ENCODE assay signal across 9 cellular contexts in genomic region chr9:92501671-92502393, GRCh38. TPM values are rescaled to one million over a fixed set of nuclear protein-coding genes. Genes with fewer than 3 reads are reported as not detected.
DNase-seq lines count a peak whose midpoint lies in the region; ATAC-seq and TF ChIP-seq lines count a peak whose summit lies in the region.
"Had no signal": no experiment of that assay in that cellular context is flagged by ENCODE, and none has a peak within 500 bp of the region (broad histone marks: within the 10 kb centered on the region; RNA-seq: fewer than 3 reads in every experiment).

No MANE protein-coding gene starts in this region.

- TF ChIP-seq CTCF in astrocyte of the spinal cord (IDR thresholded peaks at IDR 0.05; ENCODE audit: low read depth, low read length) = peak; percentile 44

- H3K4me3 ChIP-seq in astrocyte of the spinal cord (ENCODE audit: low read depth, low read length) = no peak overlapping the region

- DNase-seq in NCI-H146 (lab: John Stamatoyannopoulos, UW) = peak; percentile 4
- no peak for DNase-seq in NCI-H146 treated with DMSO at 0.1 percent for 48 hours (lab: John Stamatoyannopoulos, UW; ENCODE audit: unreplicated experiment)
- peak; percentile 40 for DNase-seq in HuH-7.5 (ENCODE audit: low spot score)
- DNase-seq in astrocyte of the spinal cord (ENCODE audit: low read depth, low spot score) = no peak
- peak; percentile 35 to 43 for DNase-seq in left colon
- DNase-seq in NCI-H2081 (lab: John Stamatoyannopoulos, UW) = no peak
- no peak for DNase-seq in NCI-H446 (lab: John Stamatoyannopoulos, UW)

- intact Hi-C loops in left colon (cut with DNase I, micrococcal nuclease) = no loop called here

- in situ Hi-C loops in astrocyte of the spinal cord (cut with HindIII; ENCODE audit: low sequenced_read_pairs) = no loop called here

- peak; percentile 90 for ATAC-seq in left colon
- no peak for ATAC-seq in HG03378 (IDR thresholded peaks at IDR 0.05; ENCODE audit: unreplicated experiment)

RNA-seq across cellular contexts. Expression of gene ASPN, which starts 19.5 kb away (rescaled TPM):
- 1 to 10 TPM in 1 of 2 donors, under 1 TPM in 1; 0.46 to 4.0 TPM for total RNA-seq in left colon
- total RNA-seq: CD4-positive, CD25-positive, alpha-beta regulatory T cell had no signal

RNA-seq across cellular contexts. Expression of gene ECM2, which starts 34.0 kb away (rescaled TPM):
- total RNA-seq in left colon = 1 to 10 TPM; 1.1 to 2.9 TPM
- total RNA-seq: CD4-positive, CD25-positive, alpha-beta regulatory T cell had no signal

Comparison
In these comparisons a context has a peak if more than half of its experiments do, and no peak if none do; other contexts are left out.
1. DNase-seq: peak in NCI-H146 (single experiment), HuH-7.5 (single experiment) and left colon (2 of 2); none in NCI-H146 treated with DMSO at 0.1 percent for 48 hours (single experiment), astrocyte of the spinal cord (single experiment), NCI-H2081 (0 of 2) and NCI-H446 (0 of 2).